ENCODE assay signal across 22 cellular contexts in the genomic region with DNA sequence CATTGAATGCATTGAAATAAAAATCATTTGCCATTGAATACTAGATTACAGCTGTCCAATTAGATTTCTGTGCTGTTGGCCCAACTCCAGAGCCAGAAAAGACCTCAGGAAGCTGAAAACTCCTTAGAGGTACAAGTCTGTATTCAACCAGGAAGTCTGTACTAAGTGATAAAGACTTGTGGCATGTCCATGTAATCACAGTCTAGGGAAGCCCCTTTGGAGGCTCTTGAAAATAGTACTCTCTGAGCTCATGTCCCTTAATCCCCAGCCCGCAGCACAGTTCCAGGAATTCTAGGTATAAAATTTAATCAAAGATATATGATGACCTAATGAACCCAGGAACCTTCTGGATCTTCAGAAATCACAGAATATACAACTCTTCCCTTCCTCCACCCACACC.
"Had no signal": no experiment of that assay in that cellular context is flagged by ENCODE, and none has a peak within 500 bp of the region (broad histone marks: within the 10 kb centered on the region; RNA-seq: fewer than 3 reads in every experiment).

No MANE protein-coding gene starts in this region.

- ATAC-seq: left colon; left lung; lower lobe of right lung; naive thymus-derived CD8-positive, alpha-beta T cell; pancreas; sciatic nerve; upper lobe of right lung had no signal

- DNase-seq: hypothalamus; immature natural killer cell; kidney; left colon; left lung; lower lobe of right lung; mammary epithelial cell; mesenchymal stem cell; naive thymus-derived CD8-positive, alpha-beta T cell; nucleus accumbens; pancreas; posterior cingulate gyrus; retina; stimulated activated CD4-positive, alpha-beta T cell treated with anti-CD3 and anti-CD28 coated beads, Interleukin-12 subunit alpha, Interleukin-12 subunit beta, amount 100 ng/mL, for 4 hours; stimulated activated CD4-positive, alpha-beta T cell treated with anti-CD3 and anti-CD28 coated beads, Interleukin-15, amount 100 ng/mL, for 24 hours; stimulated activated CD4-positive, alpha-beta T cell treated with anti-CD3 and anti-CD28 coated beads, Interleukin-2, amount 100 ng/mL, for 24 hours; stimulated activated CD4-positive, alpha-beta T cell treated with anti-CD3 and anti-CD28 coated beads, Interleukin-4, amount 100 ng/mL, for 1 hour; stimulated activated naive CD4-positive, alpha-beta T cell; tibial artery; trophoblast cell; upper lobe of right lung had no signal
